14 cellular contexts compared by ENCODE assay signal in genomic region chr6:84332139-84333034, GRCh38.
A peak's percentile ranks its signal among the peaks of the same experiment; 100 is the strongest.
DNase-seq lines count a peak whose midpoint lies in the region; ATAC-seq and TF ChIP-seq lines count a peak whose summit lies in the region.
"Had no signal": no experiment of that assay in that cellular context is flagged by ENCODE, and none has a peak within 500 bp of the region (broad histone marks: within the 10 kb centered on the region; RNA-seq: fewer than 3 reads in every experiment).

No MANE protein-coding gene starts in this region.

- H3K9me3 Mint-ChIP-seq in CD14-positive monocyte = peaks cover 0 to 7% (median 5%) of the 10 kb centered on the region in 7 donors
- H3K9me3 Mint-ChIP-seq in activated CD8-positive, alpha-beta memory T cell treated with anti-CD3 and anti-CD28 coated beads, Interleukin-2, amount 10 ng/mL, durations not matched to agents 7 days and 5 days (ENCODE audit: low read depth) = no peaks in the 10 kb centered on the region

- intact Hi-C loops in CD14-positive monocyte (cut with micrococcal nuclease) = no loop called here

- no peak for TF ChIP-seq CTCF in CD14-positive monocyte (IDR thresholded peaks at IDR 0.05)

- ATAC-seq in GM19043 (IDR thresholded peaks at IDR 0.05; ENCODE audit: low read depth, unreplicated experiment) (peak; percentile 96), HG02588 (IDR thresholded peaks at IDR 0.05; ENCODE audit: unreplicated experiment) (peak; percentile 97), HG03378 (IDR thresholded peaks at IDR 0.05; ENCODE audit: unreplicated experiment) (peak; percentile 98)
- ATAC-seq in activated CD4-positive, CD25-positive, alpha-beta regulatory T cell treated with anti-CD3 and anti-CD28 coated beads, Interleukin-2, amount 50 U/mL, for 24 hours = no peak
- ATAC-seq in activated CD8-positive, alpha-beta memory T cell treated with anti-CD3 and anti-CD28 coated beads, Interleukin-2, amount 10 ng/mL, durations not matched to agents 7 days and 5 days = no peak
- ATAC-seq: Panc1 had no signal

- no peak overlapping the region for H3K4me3 Mint-ChIP-seq in CD14-positive monocyte
- H3K4me3 Mint-ChIP-seq in activated CD8-positive, alpha-beta memory T cell treated with anti-CD3 and anti-CD28 coated beads, Interleukin-2, amount 10 ng/mL, durations not matched to agents 7 days and 5 days = no peak overlapping the region
- H3K4me3 Mint-ChIP-seq: activated B cell treated with CpG ODN at 0.5 μM for 24 hours, H9 had no signal

- no peak overlapping the region for H3K27ac Mint-ChIP-seq in CD14-positive monocyte
- no peak overlapping the region for H3K27ac Mint-ChIP-seq in activated CD8-positive, alpha-beta memory T cell treated with anti-CD3 and anti-CD28 coated beads, Interleukin-2, amount 10 ng/mL, durations not matched to agents 7 days and 5 days
- H3K27ac Mint-ChIP-seq: activated B cell treated with CpG ODN at 0.5 μM for 24 hours, H9 had no signal

- CTCF ChIA-PET in activated CD8-positive, alpha-beta memory T cell treated with anti-CD3 and anti-CD28 coated beads, Interleukin-2, amount 10 ng/mL, durations not matched to agents 7 days and 5 days (lab: Charles Lee) = no interaction called here

- no peaks in the 10 kb centered on the region for H3K36me3 Mint-ChIP-seq in CD14-positive monocyte
- no peaks in the 10 kb centered on the region for H3K36me3 Mint-ChIP-seq in activated CD8-positive, alpha-beta memory T cell treated with anti-CD3 and anti-CD28 coated beads, Interleukin-2, amount 10 ng/mL, durations not matched to agents 7 days and 5 days

- H3K4me1 Mint-ChIP-seq in CD14-positive monocyte = no peaks in the 10 kb centered on the region
- H3K4me1 Mint-ChIP-seq in activated CD8-positive, alpha-beta memory T cell treated with anti-CD3 and anti-CD28 coated beads, Interleukin-2, amount 10 ng/mL, durations not matched to agents 7 days and 5 days = no peaks in the 10 kb centered on the region
- H3K4me1 Mint-ChIP-seq: activated B cell treated with CpG ODN at 0.5 μM for 24 hours had no signal

- DNase-seq in iris pigment epithelial cell (ENCODE audit: low read depth) = peak; percentile 6
- no peak for DNase-seq in CD14-positive monocyte (ENCODE audit: low spot score)
- no peak for DNase-seq in activated CD8-positive, alpha-beta memory T cell treated with anti-CD3 and anti-CD28 coated beads, Interleukin-2, amount 10 ng/mL, durations not matched to agents 7 days and 5 days
- DNase-seq in NCI-H128 (lab: John Stamatoyannopoulos, UW; ENCODE audit: unreplicated experiment) = no peak
- DNase-seq: activated B cell treated with CpG ODN at 0.5 μM for 24 hours; activated naive CD4-positive, alpha-beta T cell treated with Interleukin-2 at 50 U/mL for 16 hours; DMS79; H9; NCI-H1092 had no signal

- H3K27me3 Mint-ChIP-seq in CD14-positive monocyte (ENCODE audit: low read depth in 3 of 3) = peaks cover 0 to 1% (median 0%) of the 10 kb centered on the region in 3 donors
- H3K27me3 Mint-ChIP-seq in activated CD8-positive, alpha-beta memory T cell treated with anti-CD3 and anti-CD28 coated beads, Interleukin-2, amount 10 ng/mL, durations not matched to agents 7 days and 5 days = no peaks in the 10 kb centered on the region
- H3K27me3 Mint-ChIP-seq: activated B cell treated with CpG ODN at 0.5 μM for 24 hours had no signal

Comparison
In these comparisons a context has a peak if more than half of its experiments do, and no peak if none do; other contexts are left out.
1. ATAC-seq: peak in GM19043 (single experiment), HG02588 (single experiment) and HG03378 (single experiment); none in activated CD4-positive, CD25-positive, alpha-beta regulatory T cell treated with anti-CD3 and anti-CD28 coated beads, Interleukin-2, amount 50 U/mL, for 24 hours (0 of 2) and activated CD8-positive, alpha-beta memory T cell treated with anti-CD3 and anti-CD28 coated beads, Interleukin-2, amount 10 ng/mL, durations not matched to agents 7 days and 5 days (single experiment).